In genomic region chr19:23914402-23915286, GRCh38 we compare ENCODE assay signal across 8 cellular contexts. TPM values are rescaled to one million over a fixed set of nuclear protein-coding genes. Genes with fewer than 3 reads are reported as not detected.
A peak's percentile ranks its signal among the peaks of the same experiment; 100 is the strongest.
DNase-seq lines count a peak whose midpoint lies in the region; ATAC-seq and TF ChIP-seq lines count a peak whose summit lies in the region.

Gene ZNF726 (plus strand): TSS chr19:23914886. CDS start chr19:23914995, 109 bp downstream.

- H3K27me3 Mint-ChIP-seq in effector memory CD8-positive, alpha-beta T cell, result no peaks in the 10 kb centered on the region

- H3K27ac Mint-ChIP-seq in effector memory CD8-positive, alpha-beta T cell, result peak within 1 kb of the TSS; percentile 88 to 93

- no peaks in the 10 kb centered on the region for H3K27me3 ChIP-seq in AG04450 (ENCODE audit: control insufficient read depth, insufficient read depth, low read length)

- peak; percentile 59 for DNase-seq in AG04450 (ENCODE audit: low read depth, low spot score)
- peak; percentile 74 to 80 for DNase-seq in NCI-H526 (lab: John Stamatoyannopoulos, UW)
- DNase-seq in activated CD8-positive, alpha-beta memory T cell treated with anti-CD3 and anti-CD28 coated beads for 24 hours, result peak; percentile 90
- peak; percentile 82 to 86 (median 84) for DNase-seq in effector memory CD8-positive, alpha-beta T cell
- DNase-seq in mesenteric fat pad (ENCODE audit: low spot score), result peak; percentile 90
- peak; percentile 46 for DNase-seq in stimulated activated CD8-positive, alpha-beta memory T cell treated with anti-CD3 and anti-CD28 coated beads, Interleukin-15, amount 100 ng/mL, for 24 hours (ENCODE audit: low read depth)

- ATAC-seq in GM18868 (IDR thresholded peaks at IDR 0.05; ENCODE audit: unreplicated experiment) (peak; percentile 98), HG03097 (IDR thresholded peaks at IDR 0.05; ENCODE audit: low FRiP score, unreplicated experiment) (peak; percentile 97)
- peak; percentile 97 for ATAC-seq in effector memory CD8-positive, alpha-beta T cell (replicated peaks)

- H3K27ac ChIP-seq in AG04450 (ENCODE audit: low read depth, low read length), result peak within 1 kb of the TSS; percentile 54

- POLR2A ChIA-PET in AG04450 (lab: Yijun Ruan, JAX), result interaction anchor here (1.2 to 1.5 kb wide), 2 partner anchors 119 to 228 kb away, joined by 4 to 5 read pairs; partner anchors contain the start of gene ZNF675

- peaks cover 5% of the 10 kb centered on the region for H3K9me3 ChIP-seq in AG04450 (ENCODE audit: control insufficient read depth, insufficient read depth, low read length)

- H3K4me3 Mint-ChIP-seq in effector memory CD8-positive, alpha-beta T cell, result peak within 1 kb of the TSS; percentile 89 to 93

- peaks cover 1 to 4% of the 10 kb centered on the region in 2 donors for H3K4me1 Mint-ChIP-seq in effector memory CD8-positive, alpha-beta T cell (ENCODE audit: low read depth in 2 of 2)

- peak within 1 kb of the TSS; percentile 94 for H3K4me3 ChIP-seq in AG04450 (ENCODE audit: low read depth, low read length)

- CTCF ChIA-PET in AG04450 (lab: Charles Lee), result interaction anchor here (0.6 kb wide), 1 partner anchor 13 kb away, joined by 4 read pairs; no protein-coding TSS in a partner anchor

- H3K9me3 Mint-ChIP-seq in effector memory CD8-positive, alpha-beta T cell, result no peaks in the 10 kb centered on the region

- no peak for TF ChIP-seq CTCF in AG04450 (IDR thresholded peaks at IDR 0.05; ENCODE audit: low read depth, low read length)

- peaks cover 7% of the 10 kb centered on the region for H3K36me3 Mint-ChIP-seq in effector memory CD8-positive, alpha-beta T cell (ENCODE audit: insufficient read depth)

RNA-seq across cellular contexts. Expression of gene ZNF726, which starts in this region (rescaled TPM):
- 0.84 and 0.95 TPM in 2 replicates for polyA plus RNA-seq in AG04450 (2011; rRNA removed)
- 1.1 TPM in 2 replicates for polyA minus RNA-seq in AG04450 (2011; rRNA and poly(A)+ RNA removed)
- total RNA-seq in mesenteric fat pad, result 0.74 TPM

Comparison
In these comparisons a context has a peak if more than half of its experiments do, and no peak if none do; other contexts are left out.
1. Peak in every context shown above with its lines: DNase-seq, ATAC-seq, H3K4me3 ChIP-seq and H3K27ac ChIP-seq.
2. Peak in DNase-seq in mesenteric fat pad; RNA of the gene not detected or under 1 TPM.